Comparison of ENCODE assay signal across 17 cellular contexts in the genomic region with DNA sequence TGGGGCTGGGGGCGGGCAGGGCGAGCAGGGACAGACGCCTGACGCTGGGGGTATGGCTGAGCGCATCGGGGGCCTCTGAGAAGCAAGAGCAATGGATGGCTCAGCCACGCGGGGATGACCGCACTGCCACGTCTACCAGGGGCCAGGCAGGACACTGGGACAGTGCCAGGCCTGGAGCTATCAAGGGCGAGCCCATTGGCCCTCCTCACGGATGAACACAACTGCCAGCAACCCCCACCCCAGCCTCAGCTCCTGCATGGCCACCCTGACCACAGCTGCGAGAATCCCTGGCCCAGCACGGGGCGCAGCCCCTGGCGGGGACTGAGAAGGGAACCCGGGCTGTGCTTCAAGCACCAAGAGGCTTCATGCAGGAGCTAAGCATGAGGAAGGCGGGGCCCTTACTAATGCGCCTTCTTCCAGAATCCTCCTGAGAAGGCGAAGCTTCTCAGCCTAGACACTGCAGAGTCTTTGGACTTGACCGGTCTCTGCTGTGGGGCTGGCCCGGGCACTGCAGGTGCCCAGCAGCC. TPM values are rescaled to one million over a fixed set of nuclear protein-coding genes. Genes with fewer than 3 reads are reported as not detected.
DNase-seq lines count a peak whose midpoint lies in the region; ATAC-seq, FAIRE-seq and TF ChIP-seq lines count a peak whose summit lies in the region.
"Had no signal": no experiment of that assay in that cellular context is flagged by ENCODE, and none has a peak within 500 bp of the region (broad histone marks: within the 10 kb centered on the region; RNA-seq: fewer than 3 reads in every experiment).

No MANE protein-coding gene starts in this region.

- TF ChIP-seq CTCF in Panc1 (IDR thresholded peaks at IDR 0.05) (no peak), kidney (IDR thresholded peaks at IDR 0.05; ENCODE audit: borderline replicate concordance, extremely low read depth, insufficient read depth) (no peak), pancreas (IDR thresholded peaks at IDR 0.05) (no peak)
- no peak for TF ChIP-seq CTCF in CD8-positive, alpha-beta T cell (IDR thresholded peaks at IDR 0.05)

- no peak overlapping the region for H3K4me3 Mint-ChIP-seq in CD8-positive, alpha-beta T cell
- H3K4me3 Mint-ChIP-seq: CD4-positive, alpha-beta memory T cell; H9; HFFc6 had no signal

- no peaks in the 10 kb centered on the region for H3K4me1 ChIP-seq in Panc1 (ENCODE audit: control insufficient read depth, insufficient read depth, low read length)
- peaks cover 0 to 8% of the 10 kb centered on the region in 2 donors for H3K4me1 ChIP-seq in kidney (ENCODE audit: control insufficient read depth in 1 of 2, insufficient read depth in 1 of 2, low read depth in 1 of 2, low read length in 2 of 2)
- no peaks in the 10 kb centered on the region for H3K4me1 ChIP-seq in thymus (ENCODE audit: control insufficient read depth, insufficient read depth, low read length)
- H3K4me1 ChIP-seq in pancreas, result peaks cover 0 to under 1% (median 0%) of the 10 kb centered on the region in 3 donors
- peaks cover under 1% of the 10 kb centered on the region for H3K4me1 ChIP-seq in CD8-positive, alpha-beta T cell (ENCODE audit: insufficient read depth, low read length)
- H3K4me1 ChIP-seq: Caco-2 had no signal

- H3K36me3 ChIP-seq in H7 (replicated peaks; ENCODE audit: control insufficient read depth, insufficient read depth, low read length) (no peaks in the 10 kb centered on the region), Panc1 (ENCODE audit: control insufficient read depth, insufficient read depth, low read length) (no peaks in the 10 kb centered on the region), kidney (ENCODE audit: control insufficient read depth in 1 of 2, insufficient read depth in 2 of 2, low read length in 2 of 2) (peaks cover 0 to 2% of the 10 kb centered on the region in 2 donors), thymus (ENCODE audit: control insufficient read depth, insufficient read depth) (peaks cover 99% of the 10 kb centered on the region), pancreas (no peaks in the 10 kb centered on the region)
- H3K36me3 ChIP-seq in CD8-positive, alpha-beta T cell (ENCODE audit: insufficient read depth, low read length), result no peaks in the 10 kb centered on the region

- no peak overlapping the region for H3K9ac ChIP-seq in kidney (ENCODE audit: low read length in 2 of 2)

- H3K27me3 ChIP-seq in H7 (ENCODE audit: control insufficient read depth, insufficient read depth, low read length), result no peaks in the 10 kb centered on the region
- H3K27me3 ChIP-seq in Panc1 (ENCODE audit: control insufficient read depth, insufficient read depth, low read length), result no peaks in the 10 kb centered on the region
- no peaks in the 10 kb centered on the region for H3K27me3 ChIP-seq in thymus (ENCODE audit: control insufficient read depth, insufficient read depth)
- H3K27me3 ChIP-seq in pancreas, result no peaks in the 10 kb centered on the region
- H3K27me3 ChIP-seq in CD8-positive, alpha-beta T cell (ENCODE audit: insufficient read depth, low read length), result no peaks in the 10 kb centered on the region

- H3K4me1 Mint-ChIP-seq in CD8-positive, alpha-beta T cell (ENCODE audit: low read depth), result no peaks in the 10 kb centered on the region

- WGBS in thymus, result 98% methylated on average over 22 of the region's 22 CpGs
- WGBS in pancreas, 2 donors, result 88 to 96% methylated on average over 15 to 22 of the region's 22 CpGs

- peaks cover 26% of the 10 kb centered on the region for H3K36me3 Mint-ChIP-seq in CD8-positive, alpha-beta T cell

- POLR2A ChIA-PET in Panc1 (lab: Charles Lee) (no interaction called here), HEK293T (lab: Yijun Ruan, JAX) (interaction anchor here (1.2 to 1.4 kb wide), 2 partner anchors 16 to 243 kb away, joined by 3 to 7 read pairs; partner anchors contain the start of gene MPHOSPH9)
- POLR2A ChIA-PET in CD8-positive, alpha-beta T cell (lab: Charles Lee), result interaction anchor here (0.6 to 0.9 kb wide), 2 partner anchors 10 to 17 kb away, joined by 3 read pairs; partner anchors contain the start of gene ARL6IP4

- peak; percentile 67 for DNase-seq in H7
- no peak for DNase-seq in Panc1 (ENCODE audit: low read depth, low spot score)
- peak; percentile 68 for DNase-seq in kidney
- DNase-seq in pancreas, result no peak
- DNase-seq in CD8-positive, alpha-beta T cell, result no peak
- DNase-seq in HEK293T (ENCODE audit: extremely low spot score), result no peak
- DNase-seq: C1 segment of cervical spinal cord; Caco-2; CD4-positive, alpha-beta memory T cell; DMS153; DND-41; GDM1; GOT3; H9; HFFc6 had no signal

- in situ Hi-C loops in Panc1 (cut with HindIII; ENCODE audit: low pct_unique_long_range_greater_than_20kb, low sequenced_read_pairs), result no loop called here

- H3K27me3 Mint-ChIP-seq in CD8-positive, alpha-beta T cell (ENCODE audit: low read depth), result no peaks in the 10 kb centered on the region
- H3K27me3 Mint-ChIP-seq: CD4-positive, alpha-beta memory T cell had no signal

- ATAC-seq in Panc1 (0 out of 2 replicates have a peak, but pooled peaks have one; percentile 4), pancreas (no peak)
- ATAC-seq in CD8-positive, alpha-beta T cell, result no peak
- ATAC-seq: GM12878 had no signal

- no peak overlapping the region for H3K27ac Mint-ChIP-seq in CD8-positive, alpha-beta T cell
- H3K27ac Mint-ChIP-seq: CD4-positive, alpha-beta memory T cell; HFFc6 had no signal

- H3K9me3 ChIP-seq in Panc1 (ENCODE audit: control insufficient read depth, insufficient read depth, low read depth, low read length), result no peaks in the 10 kb centered on the region
- H3K9me3 ChIP-seq in kidney (ENCODE audit: control insufficient read depth in 1 of 2, low read length in 2 of 2), result no peaks in the 10 kb centered on the region
- H3K9me3 ChIP-seq in thymus (ENCODE audit: control insufficient read depth), result no peaks in the 10 kb centered on the region
- no peaks in the 10 kb centered on the region for H3K9me3 ChIP-seq in pancreas
- no peaks in the 10 kb centered on the region for H3K9me3 ChIP-seq in CD8-positive, alpha-beta T cell (ENCODE audit: low read length)
- H3K9me3 ChIP-seq: Caco-2 had no signal

- no peak for FAIRE-seq in kidney (lab: Jason Lieb, UNC)
- FAIRE-seq in pancreas (lab: Jason Lieb, UNC), result no peak
- FAIRE-seq: GM12878 had no signal

- CTCF ChIA-PET in Panc1 (lab: Charles Lee), result no interaction called here
- CTCF ChIA-PET in CD8-positive, alpha-beta T cell (lab: Charles Lee), result no interaction called here
- CTCF ChIA-PET in HEK293T (lab: Yijun Ruan, JAX), result no interaction called here

- H3K27ac ChIP-seq in Panc1 (ENCODE audit: low read length) (no peak overlapping the region), kidney (ENCODE audit: low read depth in 2 of 2, low read length in 2 of 2) (no peak overlapping the region), thymus (ENCODE audit: low read depth) (peak overlapping the region; percentile 15), pancreas (no peak overlapping the region)
- no peak overlapping the region for H3K27ac ChIP-seq in CD8-positive, alpha-beta T cell (ENCODE audit: low read depth, low read length)

- H3K4me3 ChIP-seq in H7 (ENCODE audit: insufficient read depth, low read depth, low read length) (no peak overlapping the region), Panc1 (ENCODE audit: low read depth in 2 of 2, low read length in 2 of 2) (no peak overlapping the region), kidney (ENCODE audit: low read length in 2 of 2) (no peak overlapping the region), thymus (ENCODE audit: low read length) (no peak overlapping the region), pancreas (no peak overlapping the region)
- no peak overlapping the region for H3K4me3 ChIP-seq in CD8-positive, alpha-beta T cell (ENCODE audit: low read depth, low read length)
- H3K4me3 ChIP-seq: GM12878 had no signal

- H3K9me3 Mint-ChIP-seq in CD8-positive, alpha-beta T cell, result no peaks in the 10 kb centered on the region
- H3K9me3 Mint-ChIP-seq: H9, HFFc6 had no signal

- intact Hi-C loops in Panc1 (cut with micrococcal nuclease; ENCODE audit: unreplicated experiment) (loop anchor here (10.0 kb wide), 2 partner anchors 155 to 245 kb away; partner anchors contain the start of genes MPHOSPH9 and MTRFR), kidney (cut with DNase I) (no loop called here), pancreas (cut with DNase I) (loop anchor here in 1 of 3 donors (10.0 kb wide), 1 partner anchor 245 kb away; the partner anchor contains the start of genes MPHOSPH9 and MTRFR)
- intact Hi-C loops in CD8-positive, alpha-beta T cell (cut with DNase I, micrococcal nuclease), result no loop called here

- no TSS peak for BruUV-seq in Panc1 (replicated peaks; lab: Mats Ljungman, UMichigan)

TF ChIP-seq in HEK293T, 16 proteins besides CTCF, POLR2A, EP300 and RAD21:
- no peak for TF ChIP-seq ARNT (IDR thresholded peaks at IDR 0.05)
- no peak for TF ChIP-seq BHLHE40 (IDR thresholded peaks at IDR 0.05; ENCODE audit: borderline replicate concordance)
- no peak for TF ChIP-seq SP1 (IDR thresholded peaks at IDR 0.05)
- no peak for TF ChIP-seq NFRKB (IDR thresholded peaks at IDR 0.05)
- TF ChIP-seq LEF1 (IDR thresholded peaks at IDR 0.05; ENCODE audit: borderline replicate concordance), result no peak
- TF ChIP-seq ZNF384 (IDR thresholded peaks at IDR 0.05), result no peak
- TF ChIP-seq FOXK2 (IDR thresholded peaks at IDR 0.05), result no peak
- no peak for TF ChIP-seq ELF4 (IDR thresholded peaks at IDR 0.05)
TF ChIP-seq in HEK293T: peak in this region for 0.

RNA-seq across cellular contexts. Expression of gene ARL6IP4, which starts 9.5 kb away (rescaled TPM):
- total RNA-seq in H7 (2014; rRNA removed; shearing (Covaris generic)), result 203 and 220 TPM in 2 replicates
- total RNA-seq in Panc1 (2021; ENCODE audit: unreplicated experiment) (184 TPM), kidney (168 TPM), pancreas (100 to 1,000 TPM in 4 of 6 donors, 10 to 100 TPM in 2; 85.3 to 129 (median 101) TPM)
- 324 TPM for polyA plus RNA-seq in Panc1 (2012; ENCODE audit: insufficient read length)
- polyA plus RNA-seq in kidney (ENCODE audit: insufficient read depth, low read depth, low replicate concordance) (362 TPM), thymus (302 TPM), pancreas (100 to 1,000 TPM; 281 to 296 TPM)
- 100 to 1,000 TPM; 130 to 131 TPM for total RNA-seq in CD8-positive, alpha-beta T cell

RNA-seq across cellular contexts. Expression of gene OGFOD2, which starts 14.9 kb away (rescaled TPM):
- total RNA-seq in H7 (2014; rRNA removed; shearing (Covaris generic)), result 17.8 and 23.4 TPM in 2 replicates
- total RNA-seq in Panc1 (2021; ENCODE audit: unreplicated experiment) (32.0 TPM), kidney (22.9 TPM), pancreas (10 to 100 TPM; 12.9 to 20.9 (median 17.2) TPM)
- 37.7 TPM for polyA plus RNA-seq in Panc1 (2012; ENCODE audit: insufficient read length)
- polyA plus RNA-seq in kidney (ENCODE audit: insufficient read depth, low read depth, low replicate concordance) (27.5 TPM), thymus (20.6 TPM), pancreas (10 to 100 TPM; 22.2 to 30.9 TPM)
- total RNA-seq in CD8-positive, alpha-beta T cell, result 10 to 100 TPM in 1 of 2 experiments, 1 to 10 TPM in 1; 9.4 to 10.5 TPM

RNA-seq across cellular contexts. Expression of gene ABCB9, which starts 23.7 kb away (rescaled TPM):
- 1.7 and 3.0 TPM in 2 replicates for total RNA-seq in H7 (2014; rRNA removed; shearing (Covaris generic))
- total RNA-seq in Panc1 (2021; ENCODE audit: unreplicated experiment) (32.7 TPM), kidney (7.6 TPM), pancreas (1 to 10 TPM; 1.3 to 4.8 (median 2.7) TPM)
- 31.5 TPM for polyA plus RNA-seq in Panc1 (2012; ENCODE audit: insufficient read length)
- polyA plus RNA-seq in kidney (ENCODE audit: insufficient read depth, low read depth, low replicate concordance) (4.6 TPM), thymus (1.8 TPM), pancreas (1 to 10 TPM; 4.9 to 6.7 TPM)
- total RNA-seq in CD8-positive, alpha-beta T cell, result 1 to 10 TPM; 3.5 to 3.6 TPM

Comparison
In these comparisons a context has a peak if more than half of its experiments do, and no peak if none do; other contexts are left out.
1. DNase-seq: peak in H7 (single experiment) and kidney (single experiment); none in Panc1 (single experiment), pancreas (0 of 6), CD8-positive, alpha-beta T cell (0 of 7) and HEK293T (single experiment).